1 cellular context compared by ENCODE assay signal in genomic region chr21:38798481-38798882, GRCh38.
TF ChIP-seq lines count a peak whose summit lies in the region.

No MANE protein-coding gene starts in this region.

TF ChIP-seq in HEK293, 187 proteins besides CTCF, POLR2A, EP300 and RAD21 (continued from another document and continues in another):
- peak; percentile 31; the same call in 1 of the 2 replicates for TF ChIP-seq PRDM10 (tag by site-specific recombination; IDR thresholded peaks at IDR 0.05)
- peak; percentile 58; the same call in 1 of the 2 replicates for TF ChIP-seq ZNF76 (tag by site-specific recombination; IDR thresholded peaks at IDR 0.05; ENCODE audit: borderline replicate concordance, low read depth)
- no peak for TF ChIP-seq ZEB2 (tag by site-specific recombination; IDR thresholded peaks at IDR 0.05)
- TF ChIP-seq OSR2 (tag by site-specific recombination; IDR thresholded peaks at IDR 0.05), result no peak
- no peak for TF ChIP-seq ZNF514 (tag by site-specific recombination; IDR thresholded peaks at IDR 0.05)
- TF ChIP-seq ZNF211 (tag by site-specific recombination; IDR thresholded peaks at IDR 0.05; ENCODE audit: low read depth), result no peak
- TF ChIP-seq ZNF433 (tag by site-specific recombination; IDR thresholded peaks at IDR 0.05; ENCODE audit: low read depth), result no peak
- TF ChIP-seq KLF17 (tag by site-specific recombination; IDR thresholded peaks at IDR 0.05), result no peak
- no peak for TF ChIP-seq ZBTB11 (tag by site-specific recombination; conservative IDR thresholded peaks at IDR 0.05; ENCODE audit: low read depth)
- no peak for TF ChIP-seq ZNF23 (tag by site-specific recombination; IDR thresholded peaks at IDR 0.05; ENCODE audit: borderline replicate concordance)
- no peak for TF ChIP-seq SP3 (tag by site-specific recombination; IDR thresholded peaks at IDR 0.05)
- TF ChIP-seq ZNF16 (tag by site-specific recombination; IDR thresholded peaks at IDR 0.05; ENCODE audit: low read depth), result no peak
- TF ChIP-seq RBAK (tag by site-specific recombination; IDR thresholded peaks at IDR 0.05), result no peak
- TF ChIP-seq ZNF169 (tag by site-specific recombination; IDR thresholded peaks at IDR 0.05), result no peak
- no peak for TF ChIP-seq PRDM1 (tag by site-specific recombination; IDR thresholded peaks at IDR 0.05)
- TF ChIP-seq ZNF248 (tag by site-specific recombination; IDR thresholded peaks at IDR 0.05), result no peak
- peak; percentile 95 for TF ChIP-seq ZNF660 (tag by site-specific recombination; IDR thresholded peaks at IDR 0.05)
- TF ChIP-seq ZNF174 (tag by site-specific recombination; IDR thresholded peaks at IDR 0.05), result no peak
- TF ChIP-seq GFI1B (tag by site-specific recombination; IDR thresholded peaks at IDR 0.05), result no peak
- TF ChIP-seq BCL11B (tag by site-specific recombination; IDR thresholded peaks at IDR 0.05; ENCODE audit: low read depth), result no peak
- TF ChIP-seq IKZF3 (tag by site-specific recombination; IDR thresholded peaks at IDR 0.05), result no peak
- no peak for TF ChIP-seq PRDM6 (tag by site-specific recombination; IDR thresholded peaks at IDR 0.05)
- no peak for TF ChIP-seq ZNF48 (tag by site-specific recombination; IDR thresholded peaks at IDR 0.05)
- no peak for TF ChIP-seq ZNF132 (tag by site-specific recombination; IDR thresholded peaks at IDR 0.05; ENCODE audit: borderline replicate concordance)
- no peak for TF ChIP-seq ZNF155 (tag by site-specific recombination; IDR thresholded peaks at IDR 0.05)
- TF ChIP-seq ZNF146 (tag by site-specific recombination; IDR thresholded peaks at IDR 0.05), result no peak
- TF ChIP-seq ATF2 (tag by site-specific recombination; IDR thresholded peaks at IDR 0.05; ENCODE audit: low read depth), result no peak
- no peak for TF ChIP-seq ZBTB49 (tag by site-specific recombination; IDR thresholded peaks at IDR 0.05; ENCODE audit: low read depth)
- TF ChIP-seq ZFP37 (tag by site-specific recombination; IDR thresholded peaks at IDR 0.05), result no peak
- no peak for TF ChIP-seq ZBTB26 (tag by site-specific recombination; optimal IDR thresholded peaks at IDR 0.05)
- TF ChIP-seq ZNF548 (tag by site-specific recombination; IDR thresholded peaks at IDR 0.05), result no peak
- TF ChIP-seq GLIS2 (tag by site-specific recombination; IDR thresholded peaks at IDR 0.05), result peak; percentile 48; the same call in 1 of the 2 replicates
- TF ChIP-seq BCL11A (tag by site-specific recombination; IDR thresholded peaks at IDR 0.05; ENCODE audit: low read depth), result no peak
- no peak for TF ChIP-seq ZNF398 (tag by site-specific recombination; IDR thresholded peaks at IDR 0.05)
- no peak for TF ChIP-seq ZNF664 (tag by site-specific recombination; IDR thresholded peaks at IDR 0.05)
- TF ChIP-seq ZBTB10 (tag by site-specific recombination; IDR thresholded peaks at IDR 0.05), result no peak
- TF ChIP-seq ZSCAN18 (tag by site-specific recombination; IDR thresholded peaks at IDR 0.05), result no peak
- TF ChIP-seq ZNF626 (tag by site-specific recombination; IDR thresholded peaks at IDR 0.05), result no peak
- TF ChIP-seq ZNF654 (tag by site-specific recombination; IDR thresholded peaks at IDR 0.05; ENCODE audit: low read depth), result no peak
- TF ChIP-seq ZNF571 (tag by site-specific recombination; IDR thresholded peaks at IDR 0.05), result no peak
